8 cellular contexts compared by ENCODE assay signal in the genomic region with DNA sequence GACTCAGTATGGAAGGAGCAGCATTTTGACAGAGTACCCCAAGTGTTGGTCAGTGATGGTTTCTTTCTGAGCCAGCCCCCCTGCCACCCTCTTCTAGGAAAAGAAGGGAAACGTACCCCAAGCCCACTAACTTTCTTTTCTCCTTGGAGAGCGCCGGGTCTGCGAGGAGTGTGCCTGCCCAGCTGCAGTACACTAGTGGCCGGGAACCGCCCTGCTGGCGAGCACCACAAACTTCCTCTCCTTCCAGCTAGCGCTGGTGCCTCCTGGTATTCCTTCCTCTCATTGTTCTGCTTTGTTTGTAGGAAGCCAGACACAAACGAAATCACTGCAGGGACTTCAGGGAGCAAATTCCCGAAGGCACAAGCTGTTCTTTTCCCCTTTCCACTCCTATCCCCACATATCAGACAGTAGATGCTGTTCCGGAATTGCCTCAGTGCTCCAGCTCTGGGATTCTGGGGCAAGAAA. TPM values are rescaled to one million over a fixed set of nuclear protein-coding genes. Genes with fewer than 3 reads are reported as not detected.
DNase-seq lines count a peak whose midpoint lies in the region; ATAC-seq and TF ChIP-seq lines count a peak whose summit lies in the region.

No MANE protein-coding gene starts in this region.

- peak overlapping the region; percentile 26 for H3K4me3 Mint-ChIP-seq in T-helper 2 cell treated with Interferon-gamma antibody and Interleukin-4, amounts not matched to agents 5 μg/mL and 100 μg/mL, for 36 hours
- H3K4me3 Mint-ChIP-seq in T-helper 17 cell = peak overlapping the region; percentile 68

- ATAC-seq in T-helper 17 cell = no peak
- no peak for ATAC-seq in HG03439 (IDR thresholded peaks at IDR 0.05; ENCODE audit: unreplicated experiment)

- peaks cover 2% of the 10 kb centered on the region for H3K4me1 Mint-ChIP-seq in T-helper 2 cell treated with Interferon-gamma antibody and Interleukin-4, amounts not matched to agents 5 μg/mL and 100 μg/mL, for 36 hours (ENCODE audit: low read depth)
- peaks cover 9% of the 10 kb centered on the region for H3K4me1 Mint-ChIP-seq in T-helper 17 cell

- intact Hi-C loops in left ventricle myocardium inferior (cut with micrococcal nuclease) = no loop called here

- no peaks in the 10 kb centered on the region for H3K9me3 Mint-ChIP-seq in T-helper 2 cell treated with Interferon-gamma antibody and Interleukin-4, amounts not matched to agents 5 μg/mL and 100 μg/mL, for 36 hours

- peaks cover 58% of the 10 kb centered on the region for H3K27me3 ChIP-seq in left ventricle myocardium inferior (ENCODE audit: low read depth)

- H3K4me3 ChIP-seq in left ventricle myocardium inferior = peak overlapping the region; percentile 82

- H3K9me3 ChIP-seq in T-helper 17 cell (ENCODE audit: control insufficient read depth, low read length, poor library complexity, severe bottlenecking) (no peaks in the 10 kb centered on the region), left ventricle myocardium inferior (replicated peaks) (no peaks in the 10 kb centered on the region)

- H3K4me1 ChIP-seq in left ventricle myocardium inferior = peaks cover 60% of the 10 kb centered on the region

- H3K36me3 ChIP-seq in left ventricle myocardium inferior = no peaks in the 10 kb centered on the region

- no peak for DNase-seq in T-helper 2 cell treated with Interferon-gamma antibody and Interleukin-4, amounts not matched to agents 5 μg/mL and 100 μg/mL, for 36 hours (ENCODE audit: low spot score)
- DNase-seq in T-helper 2 cell = no peak
- DNase-seq in T-helper 17 cell = no peak
- DNase-seq in left ventricle myocardium inferior = peak; percentile 43
- peak; percentile 60 for DNase-seq in pulmonary artery endothelial cell (ENCODE audit: low read depth, low spot score)
- DNase-seq in stimulated activated CD4-positive, alpha-beta T cell treated with anti-CD3 and anti-CD28 coated beads, Interleukin-2, amount 100 ng/mL, for 48 hours = no peak
- no peak for DNase-seq in DMS79 treated with DMSO at 0.1 percent for 48 hours (lab: John Stamatoyannopoulos, UW)

- peak overlapping the region; percentile 90 for H3K27ac ChIP-seq in left ventricle myocardium inferior (replicated peaks)

- H3K27me3 Mint-ChIP-seq in T-helper 2 cell treated with Interferon-gamma antibody and Interleukin-4, amounts not matched to agents 5 μg/mL and 100 μg/mL, for 36 hours (ENCODE audit: low read depth) = peaks cover 51% of the 10 kb centered on the region
- H3K27me3 Mint-ChIP-seq in T-helper 17 cell = peaks cover 60% of the 10 kb centered on the region

- H3K27ac Mint-ChIP-seq in T-helper 2 cell treated with Interferon-gamma antibody and Interleukin-4, amounts not matched to agents 5 μg/mL and 100 μg/mL, for 36 hours = no peak overlapping the region
- H3K27ac Mint-ChIP-seq in T-helper 17 cell = no peak overlapping the region

- peak; percentile 48 for TF ChIP-seq CTCF in left ventricle myocardium inferior (IDR thresholded peaks at IDR 0.05; ENCODE audit: borderline replicate concordance)

- no peaks in the 10 kb centered on the region for H3K36me3 Mint-ChIP-seq in T-helper 2 cell treated with Interferon-gamma antibody and Interleukin-4, amounts not matched to agents 5 μg/mL and 100 μg/mL, for 36 hours (ENCODE audit: low read depth)
- no peaks in the 10 kb centered on the region for H3K36me3 Mint-ChIP-seq in T-helper 17 cell (ENCODE audit: low read depth)

RNA-seq across cellular contexts. Expression of gene CCDC85A, which starts 1.8 kb away (rescaled TPM):
- total RNA-seq in T-helper 17 cell (not detected), left ventricle myocardium inferior (4.4 TPM), pulmonary artery endothelial cell (16.2 and 29.1 TPM in 2 replicates)

Comparison
In these comparisons a context has a peak if more than half of its experiments do, and no peak if none do; other contexts are left out.
1. DNase-seq: peak in left ventricle myocardium inferior (single experiment) and pulmonary artery endothelial cell (single experiment); none in T-helper 2 cell treated with Interferon-gamma antibody and Interleukin-4, amounts not matched to agents 5 μg/mL and 100 μg/mL, for 36 hours (single experiment), T-helper 2 cell (0 of 5), T-helper 17 cell (0 of 3), stimulated activated CD4-positive, alpha-beta T cell treated with anti-CD3 and anti-CD28 coated beads, Interleukin-2, amount 100 ng/mL, for 48 hours (0 of 2) and DMS79 treated with DMSO at 0.1 percent for 48 hours (single experiment).